1 cellular context compared by ENCODE assay signal in the genomic region with DNA sequence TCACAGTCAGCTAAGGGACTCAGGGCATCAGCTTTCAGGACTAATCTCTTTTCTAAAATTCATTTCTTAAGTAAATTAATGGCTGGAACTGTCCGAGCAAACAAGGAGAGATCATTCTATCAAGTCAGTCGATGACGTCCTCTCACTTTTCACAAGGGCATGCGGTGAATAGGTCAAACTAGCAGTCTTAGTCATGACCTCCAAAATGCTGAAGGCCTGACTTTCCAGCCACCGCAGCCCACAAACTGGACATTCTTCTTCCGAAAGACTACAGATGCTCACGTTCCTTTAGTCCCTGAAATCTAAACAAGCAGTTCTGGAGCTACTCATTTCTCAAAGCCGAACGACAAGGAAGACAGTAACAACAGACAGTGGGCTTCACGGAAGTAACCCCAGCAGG.
TF ChIP-seq lines count a peak whose summit lies in the region.

No MANE protein-coding gene starts in this region.

TF ChIP-seq in GM23338, 12 proteins besides CTCF, POLR2A, EP300 and RAD21 (continued from another document):
- TF ChIP-seq, protein P1, sequence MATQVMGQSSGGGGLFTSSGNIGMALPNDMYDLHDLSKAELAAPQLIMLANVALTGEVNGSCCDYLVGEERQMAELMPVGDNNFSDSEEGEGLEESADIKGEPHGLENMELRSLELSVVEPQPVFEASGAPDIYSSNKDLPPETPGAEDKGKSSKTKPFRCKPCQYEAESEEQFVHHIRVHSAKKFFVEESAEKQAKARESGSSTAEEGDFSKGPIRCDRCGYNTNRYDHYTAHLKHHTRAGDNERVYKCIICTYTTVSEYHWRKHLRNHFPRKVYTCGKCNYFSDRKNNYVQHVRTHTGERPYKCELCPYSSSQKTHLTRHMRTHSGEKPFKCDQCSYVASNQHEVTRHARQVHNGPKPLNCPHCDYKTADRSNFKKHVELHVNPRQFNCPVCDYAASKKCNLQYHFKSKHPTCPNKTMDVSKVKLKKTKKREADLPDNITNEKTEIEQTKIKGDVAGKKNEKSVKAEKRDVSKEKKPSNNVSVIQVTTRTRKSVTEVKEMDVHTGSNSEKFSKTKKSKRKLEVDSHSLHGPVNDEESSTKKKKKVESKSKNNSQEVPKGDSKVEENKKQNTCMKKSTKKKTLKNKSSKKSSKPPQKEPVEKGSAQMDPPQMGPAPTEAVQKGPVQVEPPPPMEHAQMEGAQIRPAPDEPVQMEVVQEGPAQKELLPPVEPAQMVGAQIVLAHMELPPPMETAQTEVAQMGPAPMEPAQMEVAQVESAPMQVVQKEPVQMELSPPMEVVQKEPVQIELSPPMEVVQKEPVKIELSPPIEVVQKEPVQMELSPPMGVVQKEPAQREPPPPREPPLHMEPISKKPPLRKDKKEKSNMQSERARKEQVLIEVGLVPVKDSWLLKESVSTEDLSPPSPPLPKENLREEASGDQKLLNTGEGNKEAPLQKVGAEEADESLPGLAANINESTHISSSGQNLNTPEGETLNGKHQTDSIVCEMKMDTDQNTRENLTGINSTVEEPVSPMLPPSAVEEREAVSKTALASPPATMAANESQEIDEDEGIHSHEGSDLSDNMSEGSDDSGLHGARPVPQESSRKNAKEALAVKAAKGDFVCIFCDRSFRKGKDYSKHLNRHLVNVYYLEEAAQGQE (IDR thresholded peaks at IDR 0.05; ENCODE audit: unreplicated experiment) = no peak
- no peak for TF ChIP-seq EZH2 (IDR thresholded peaks at IDR 0.05; ENCODE audit: low read depth, unreplicated experiment)
- TF ChIP-seq STAT1 (IDR thresholded peaks at IDR 0.05; ENCODE audit: unreplicated experiment) = no peak
